In genomic region chr3:14520149-14520548, GRCh38 we compare ENCODE assay signal across 2 cellular contexts.
TF ChIP-seq lines count a peak whose summit lies in the region.

No MANE protein-coding gene starts in this region.

TF ChIP-seq in GM23338, 12 proteins besides CTCF, POLR2A, EP300 and RAD21 (continued from another document):
- no peak for TF ChIP-seq ZNF462 (CRISPR knock-in tag; IDR thresholded peaks at IDR 0.05)
- TF ChIP-seq NANOG (IDR thresholded peaks at IDR 0.05; ENCODE audit: borderline replicate concordance) = no peak
- no peak for TF ChIP-seq REST (IDR thresholded peaks at IDR 0.05; ENCODE audit: unreplicated experiment)
- TF ChIP-seq EZH2phosphoT487 (IDR thresholded peaks at IDR 0.05; ENCODE audit: unreplicated experiment) = no peak
- TF ChIP-seq, protein P1, sequence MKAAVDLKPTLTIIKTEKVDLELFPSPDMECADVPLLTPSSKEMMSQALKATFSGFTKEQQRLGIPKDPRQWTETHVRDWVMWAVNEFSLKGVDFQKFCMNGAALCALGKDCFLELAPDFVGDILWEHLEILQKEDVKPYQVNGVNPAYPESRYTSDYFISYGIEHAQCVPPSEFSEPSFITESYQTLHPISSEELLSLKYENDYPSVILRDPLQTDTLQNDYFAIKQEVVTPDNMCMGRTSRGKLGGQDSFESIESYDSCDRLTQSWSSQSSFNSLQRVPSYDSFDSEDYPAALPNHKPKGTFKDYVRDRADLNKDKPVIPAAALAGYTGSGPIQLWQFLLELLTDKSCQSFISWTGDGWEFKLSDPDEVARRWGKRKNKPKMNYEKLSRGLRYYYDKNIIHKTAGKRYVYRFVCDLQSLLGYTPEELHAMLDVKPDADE (IDR thresholded peaks at IDR 0.05) = no peak
- TF ChIP-seq POLR2AphosphoS5 (IDR thresholded peaks at IDR 0.05; ENCODE audit: low read depth) = no peak
- no peak for TF ChIP-seq JUNB (IDR thresholded peaks at IDR 0.05; ENCODE audit: unreplicated experiment)
- no peak for TF ChIP-seq STAT1 (IDR thresholded peaks at IDR 0.05; ENCODE audit: unreplicated experiment)
- no peak for TF ChIP-seq ZNF331 (CRISPR knock-in tag; IDR thresholded peaks at IDR 0.05; ENCODE audit: low read depth)
- no peak for TF ChIP-seq EZH2 (IDR thresholded peaks at IDR 0.05; ENCODE audit: low read depth, unreplicated experiment)

TF ChIP-seq in HepG2, 621 proteins besides CTCF, POLR2A, EP300 and RAD21 (continued from another document):
- TF ChIP-seq, protein P2, sequence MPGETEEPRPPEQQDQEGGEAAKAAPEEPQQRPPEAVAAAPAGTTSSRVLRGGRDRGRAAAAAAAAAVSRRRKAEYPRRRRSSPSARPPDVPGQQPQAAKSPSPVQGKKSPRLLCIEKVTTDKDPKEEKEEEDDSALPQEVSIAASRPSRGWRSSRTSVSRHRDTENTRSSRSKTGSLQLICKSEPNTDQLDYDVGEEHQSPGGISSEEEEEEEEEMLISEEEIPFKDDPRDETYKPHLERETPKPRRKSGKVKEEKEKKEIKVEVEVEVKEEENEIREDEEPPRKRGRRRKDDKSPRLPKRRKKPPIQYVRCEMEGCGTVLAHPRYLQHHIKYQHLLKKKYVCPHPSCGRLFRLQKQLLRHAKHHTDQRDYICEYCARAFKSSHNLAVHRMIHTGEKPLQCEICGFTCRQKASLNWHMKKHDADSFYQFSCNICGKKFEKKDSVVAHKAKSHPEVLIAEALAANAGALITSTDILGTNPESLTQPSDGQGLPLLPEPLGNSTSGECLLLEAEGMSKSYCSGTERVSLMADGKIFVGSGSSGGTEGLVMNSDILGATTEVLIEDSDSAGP (CRISPR knock-in tag; IDR thresholded peaks at IDR 0.05; ENCODE audit: borderline replicate concordance) = no peak
- TF ChIP-seq TBL1XR1 (IDR thresholded peaks at IDR 0.05; ENCODE audit: borderline replicate concordance, low read length, partially characterized antibody) (no peak), ZBTB21 (CRISPR knock-in tag; IDR thresholded peaks at IDR 0.05) (no peak), TOE1 (CRISPR knock-in tag; IDR thresholded peaks at IDR 0.05) (no peak), HHEX (CRISPR knock-in tag; IDR thresholded peaks at IDR 0.05) (no peak), ZNF253 (CRISPR knock-in tag; IDR thresholded peaks at IDR 0.05; ENCODE audit: borderline replicate concordance) (no peak), ZNF776 (CRISPR knock-in tag; IDR thresholded peaks at IDR 0.05) (no peak)
- TF ChIP-seq, protein P3, sequence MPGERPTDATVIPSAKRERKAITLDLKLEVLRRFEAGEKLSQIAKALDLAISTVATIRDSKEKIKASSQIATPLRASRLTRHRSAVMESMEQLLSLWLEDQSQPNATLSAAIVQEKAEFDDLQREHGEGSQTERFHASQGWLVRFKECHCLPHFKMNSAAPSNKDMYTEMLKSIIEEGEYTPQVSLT (CRISPR knock-in tag; IDR thresholded peaks at IDR 0.05; ENCODE audit: borderline replicate concordance, low read depth) = no peak
